ENCODE assay signal across 17 cellular contexts in the genomic region with DNA sequence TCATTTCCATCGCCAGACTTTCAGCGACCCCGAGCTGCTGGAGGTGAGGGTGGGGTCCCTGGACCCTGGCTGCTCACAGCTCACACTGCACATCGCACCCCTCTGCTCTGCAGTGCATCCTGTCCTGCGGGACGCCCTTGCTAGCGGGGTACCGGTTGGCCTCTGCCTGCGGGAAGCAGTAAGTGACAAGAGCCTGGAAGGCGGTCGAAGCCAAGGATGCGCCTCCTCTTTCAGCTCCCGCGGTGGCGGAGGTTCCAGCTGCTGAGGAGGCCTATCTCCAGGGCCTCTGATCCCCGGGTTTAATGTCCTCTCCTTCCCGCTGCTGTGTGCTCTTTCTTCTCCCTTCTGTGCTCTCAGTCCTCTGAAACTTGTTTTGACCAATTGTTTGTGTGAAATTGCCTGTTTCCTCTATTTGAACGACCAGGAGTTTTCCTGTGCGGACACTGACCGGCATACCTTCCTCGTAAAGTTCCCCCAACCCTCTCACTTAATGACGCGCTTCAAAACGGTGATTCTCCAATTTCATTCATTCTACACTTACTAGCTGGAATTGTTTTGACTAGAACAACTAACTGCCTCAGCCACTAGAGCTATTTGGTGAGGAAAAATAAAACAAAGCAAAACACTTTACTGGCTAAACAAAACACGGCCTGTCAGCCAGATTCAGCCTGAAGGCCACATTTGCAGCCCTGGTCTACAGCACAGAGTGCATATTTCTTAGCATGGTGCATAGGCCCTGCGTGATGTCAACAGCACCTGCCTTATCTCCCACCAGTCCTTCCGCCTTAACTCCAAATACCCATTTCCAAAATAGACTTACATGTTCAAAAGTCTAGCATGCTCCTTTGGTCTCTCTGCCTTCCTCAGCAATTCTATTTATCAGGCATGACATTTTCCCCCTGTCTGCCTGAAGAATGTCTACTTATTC. TPM values are rescaled to one million over a fixed set of nuclear protein-coding genes. Genes with fewer than 3 reads are reported as not detected.
"Had no signal": no experiment of that assay in that cellular context is flagged by ENCODE, and none has a peak within 500 bp of the region (broad histone marks: within the 10 kb centered on the region; RNA-seq: fewer than 3 reads in every experiment).

No MANE protein-coding gene starts in this region.

- H3K4me1 Mint-ChIP-seq: nephron; stimulated activated memory B cell treated with anti-CD40 and anti-IgM and Interleukin-4, amounts not matched to agents 10 μg/mL and 1 μg/mL and 100 μg/mL, for 72 hours; T-helper 17 cell had no signal

- H3K36me3 Mint-ChIP-seq: memory B cell; stimulated activated memory B cell treated with anti-CD40 and anti-IgM and Interleukin-4, amounts not matched to agents 10 μg/mL and 1 μg/mL and 100 μg/mL, for 72 hours had no signal

- FAIRE-seq: TTC549 had no signal

- DNase-seq: activated CD4-positive, alpha-beta T cell treated with anti-CD3 and anti-CD28 coated beads, Interleukin-2, amount 50 U/mL, for 4 hours; activated naive CD4-positive, alpha-beta T cell treated with anti-CD3 and anti-CD28 coated beads, Interleukin-2, amount 50 U/mL, for 16 hours; activated T-cell treated with anti-CD3 and anti-CD28 coated beads, Interleukin-2, amount 50 U/mL, for 1 hour; effector memory CD8-positive, alpha-beta T cell; erythroblast; hippocampal formation; left colon; posterior cingulate gyrus; stimulated activated CD4-positive, alpha-beta T cell treated with anti-CD3 and anti-CD28 coated beads, Interleukin-1b, Interleukin-23, amount 100 ng/mL, for 48 hours; T-helper 17 cell; transverse colon had no signal

- ATAC-seq: effector memory CD8-positive, alpha-beta T cell; left colon; right lobe of liver; stimulated activated memory B cell treated with anti-CD40 and anti-IgM and Interleukin-4, amounts not matched to agents 10 μg/mL and 1 μg/mL and 100 μg/mL, for 72 hours; T-helper 17 cell had no signal

- H3K9me3 ChIP-seq: adrenal gland, right lobe of liver, transverse colon had no signal

- H3K36me3 ChIP-seq: adrenal gland, right lobe of liver, transverse colon had no signal

- H3K4me3 ChIP-seq: adrenal gland, right lobe of liver, transverse colon had no signal

- H3K27ac ChIP-seq: adrenal gland, right lobe of liver, transverse colon had no signal

- H3K4me3 Mint-ChIP-seq: effector memory CD8-positive, alpha-beta T cell; memory B cell; nephron; stimulated activated memory B cell treated with anti-CD40 and anti-IgM and Interleukin-4, amounts not matched to agents 10 μg/mL and 1 μg/mL and 100 μg/mL, for 72 hours; T-helper 17 cell had no signal

- H3K4me1 ChIP-seq: adrenal gland, right lobe of liver, transverse colon had no signal

- H3K27me3 ChIP-seq: adrenal gland, right lobe of liver, transverse colon had no signal

- H3K9me3 Mint-ChIP-seq: effector memory CD8-positive, alpha-beta T cell; nephron had no signal

- H3K27ac Mint-ChIP-seq: effector memory CD8-positive, alpha-beta T cell; memory B cell; nephron; stimulated activated memory B cell treated with anti-CD40 and anti-IgM and Interleukin-4, amounts not matched to agents 10 μg/mL and 1 μg/mL and 100 μg/mL, for 72 hours; T-helper 17 cell had no signal

RNA-seq across cellular contexts. Expression of a gene that starts 28.0 kb away (rescaled TPM):
- total RNA-seq: adrenal gland, left colon, right lobe of liver, T-helper 17 cell, transverse colon had no signal
- polyA plus RNA-seq: adrenal gland had no signal

RNA-seq across cellular contexts. Expression of a gene that starts 42.6 kb away (rescaled TPM):
- total RNA-seq: T-helper 17 cell had no signal
